Comparison of ENCODE assay signal across 8 cellular contexts in the genomic region with DNA sequence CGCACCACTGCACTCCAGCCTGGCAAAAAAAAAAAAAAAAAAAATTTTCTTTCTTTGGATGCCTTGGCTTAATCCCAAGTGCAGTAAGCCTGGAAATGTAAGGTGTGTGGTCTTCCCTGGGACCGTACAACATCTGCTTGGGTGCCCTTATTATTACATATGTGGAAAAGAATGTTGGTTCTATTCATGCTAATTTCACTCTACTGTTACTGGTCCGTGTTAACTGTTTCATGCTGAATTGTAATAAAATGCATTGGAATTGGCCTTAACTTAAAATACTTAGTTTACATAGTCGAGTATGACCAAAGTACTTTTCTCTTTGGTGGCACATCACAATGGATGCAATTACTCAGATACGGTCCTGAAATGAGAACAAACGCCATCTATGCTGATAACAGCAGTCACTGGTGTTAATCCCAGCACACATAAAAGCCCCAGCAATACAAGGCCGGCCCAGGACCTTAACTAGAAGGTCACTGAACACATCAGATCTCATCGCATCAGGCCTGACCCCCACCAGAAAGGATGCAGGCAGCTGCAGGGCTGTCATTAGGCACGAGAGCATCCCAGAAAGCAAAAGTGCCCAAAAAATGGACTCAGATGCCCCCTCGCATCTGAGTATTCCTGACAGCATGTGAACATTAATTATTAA. TPM values are rescaled to one million over a fixed set of nuclear protein-coding genes. Genes with fewer than 3 reads are reported as not detected.
DNase-seq lines count a peak whose midpoint lies in the region; ATAC-seq, FAIRE-seq and TF ChIP-seq lines count a peak whose summit lies in the region.

No MANE protein-coding gene starts in this region.

- no peaks in the 10 kb centered on the region for H3K9me3 ChIP-seq in small intestine (ENCODE audit: control insufficient read depth, low read depth)

- peaks cover 2% of the 10 kb centered on the region in 2 donors for H3K4me1 ChIP-seq in small intestine (ENCODE audit: control insufficient read depth in 2 of 2, insufficient read depth in 1 of 2, low read depth in 1 of 2, low read length in 1 of 2)

- H3K4me3 ChIP-seq in HFF-Myc (replicated peaks; ENCODE audit: low read depth, low read length) (peak overlapping the region; percentile 53), small intestine (ENCODE audit: low read depth in 1 of 2, low read length in 2 of 2) (peak overlapping the region; percentile 81 to 92)

- TF ChIP-seq CTCF in HFF-Myc (IDR thresholded peaks at IDR 0.05; ENCODE audit: low read depth, low read length, missing control alignments): no peak

- DNase-seq in HFF-Myc (ENCODE audit: extremely low read depth, low read depth): no peak
- peak; percentile 56 for DNase-seq in activated CD8-positive, alpha-beta memory T cell treated with anti-CD3 and anti-CD28 coated beads, Interleukin-2, amount 50 U/mL, for 48 hours
- peak; percentile 83 for DNase-seq in glomerular visceral epithelial cell (ENCODE audit: extremely low spot score)
- no peak for DNase-seq in small intestine
- no peak for DNase-seq in NCI-H1694 (lab: John Stamatoyannopoulos, UW)
- DNase-seq in NCI-H187 (lab: John Stamatoyannopoulos, UW): no peak
- DNase-seq in NCI-H2227 treated with DMSO at 0.1 percent for 48 hours (lab: John Stamatoyannopoulos, UW): no peak

- ATAC-seq in HG02623 (IDR thresholded peaks at IDR 0.05; ENCODE audit: unreplicated experiment): no peak

- peak overlapping the region in 1 of 2 donors; percentile 89 for H3K27ac ChIP-seq in small intestine (ENCODE audit: low read depth in 1 of 2, low read length in 1 of 2)

- no peak for FAIRE-seq in small intestine (lab: Jason Lieb, UNC)

- H3K27me3 ChIP-seq in small intestine (ENCODE audit: control insufficient read depth in 2 of 2, insufficient read depth in 2 of 2, low read length in 2 of 2): no peaks in the 10 kb centered on the region

- no peaks in the 10 kb centered on the region for H3K36me3 ChIP-seq in small intestine (ENCODE audit: control insufficient read depth in 2 of 2, insufficient read depth in 2 of 2, low read length in 2 of 2)

- 12 to 26% (median 22%) methylated on average over 10 of the region's 10 CpGs for WGBS in small intestine, 3 donors

RNA-seq across cellular contexts. Expression of a gene that starts 1.2 kb away (rescaled TPM):
- 100 to 1,000 TPM; 306 to 539 (median 531) TPM for polyA plus RNA-seq in small intestine

RNA-seq across cellular contexts. Expression of a gene that starts 29.5 kb away (rescaled TPM):
- 10 to 100 TPM; 35.6 to 84.5 (median 82.1) TPM for polyA plus RNA-seq in small intestine

Comparison
In these comparisons a context has a peak if more than half of its experiments do, and no peak if none do; other contexts are left out.
1. DNase-seq: peak in activated CD8-positive, alpha-beta memory T cell treated with anti-CD3 and anti-CD28 coated beads, Interleukin-2, amount 50 U/mL, for 48 hours (single experiment) and glomerular visceral epithelial cell (single experiment); none in HFF-Myc (single experiment), small intestine (single experiment), NCI-H1694 (single experiment), NCI-H187 (0 of 2) and NCI-H2227 treated with DMSO at 0.1 percent for 48 hours (single experiment).